Comparison of ENCODE assay signal across 2 cellular contexts in the genomic region with DNA sequence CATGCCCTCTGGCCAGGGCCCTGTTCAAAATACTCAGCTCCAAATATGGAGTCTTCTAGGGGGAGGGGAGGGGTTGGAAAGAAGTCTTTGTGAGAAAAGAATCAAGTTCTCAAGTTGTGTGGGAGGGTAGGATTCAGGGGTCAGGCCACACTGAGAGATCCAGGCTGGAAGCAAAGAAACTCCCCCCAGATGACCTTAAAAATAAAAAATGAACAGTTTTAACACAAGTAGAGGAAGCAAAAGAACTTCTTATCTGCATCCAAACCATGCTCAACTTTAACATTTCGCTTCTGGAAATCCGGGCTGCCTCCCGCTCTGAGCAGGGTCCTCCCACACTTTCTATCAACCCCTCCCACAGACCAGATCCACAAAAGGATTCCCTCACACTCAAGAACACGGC.
TF ChIP-seq lines count a peak whose summit lies in the region.

No MANE protein-coding gene starts in this region.

TF ChIP-seq in liver, 16 proteins besides CTCF, POLR2A, EP300 and RAD21:
- TF ChIP-seq HNF4G (IDR thresholded peaks at IDR 0.05) (no peak), GABPA (IDR thresholded peaks at IDR 0.05 in 1 of 2, conservative IDR thresholded peaks at IDR 0.05 in 1 of 2) (no peak), FOXA2 (IDR thresholded peaks at IDR 0.05) (no peak), SP1 (IDR thresholded peaks at IDR 0.05) (peak; percentile 16), EGR1 (IDR thresholded peaks at IDR 0.05; ENCODE audit: low read depth in 2 of 2) (no peak), MAX (IDR thresholded peaks at IDR 0.05) (no peak), TAF1 (conservative IDR thresholded peaks at IDR 0.05) (no peak), FOXA1 (IDR thresholded peaks at IDR 0.05) (no peak), NR2F2 (IDR thresholded peaks at IDR 0.05) (peak; percentile 76), YY1 (IDR thresholded peaks at IDR 0.05) (no peak), REST (IDR thresholded peaks at IDR 0.05) (no peak), RXRA (IDR thresholded peaks at IDR 0.05) (no peak), JUND (IDR thresholded peaks at IDR 0.05) (no peak), HNF4A (conservative IDR thresholded peaks at IDR 0.05) (no peak)
- TF ChIP-seq, protein P1, sequence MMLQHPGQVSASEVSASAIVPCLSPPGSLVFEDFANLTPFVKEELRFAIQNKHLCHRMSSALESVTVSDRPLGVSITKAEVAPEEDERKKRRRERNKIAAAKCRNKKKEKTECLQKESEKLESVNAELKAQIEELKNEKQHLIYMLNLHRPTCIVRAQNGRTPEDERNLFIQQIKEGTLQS (IDR thresholded peaks at IDR 0.05) = no peak
- TF ChIP-seq, protein P2, sequence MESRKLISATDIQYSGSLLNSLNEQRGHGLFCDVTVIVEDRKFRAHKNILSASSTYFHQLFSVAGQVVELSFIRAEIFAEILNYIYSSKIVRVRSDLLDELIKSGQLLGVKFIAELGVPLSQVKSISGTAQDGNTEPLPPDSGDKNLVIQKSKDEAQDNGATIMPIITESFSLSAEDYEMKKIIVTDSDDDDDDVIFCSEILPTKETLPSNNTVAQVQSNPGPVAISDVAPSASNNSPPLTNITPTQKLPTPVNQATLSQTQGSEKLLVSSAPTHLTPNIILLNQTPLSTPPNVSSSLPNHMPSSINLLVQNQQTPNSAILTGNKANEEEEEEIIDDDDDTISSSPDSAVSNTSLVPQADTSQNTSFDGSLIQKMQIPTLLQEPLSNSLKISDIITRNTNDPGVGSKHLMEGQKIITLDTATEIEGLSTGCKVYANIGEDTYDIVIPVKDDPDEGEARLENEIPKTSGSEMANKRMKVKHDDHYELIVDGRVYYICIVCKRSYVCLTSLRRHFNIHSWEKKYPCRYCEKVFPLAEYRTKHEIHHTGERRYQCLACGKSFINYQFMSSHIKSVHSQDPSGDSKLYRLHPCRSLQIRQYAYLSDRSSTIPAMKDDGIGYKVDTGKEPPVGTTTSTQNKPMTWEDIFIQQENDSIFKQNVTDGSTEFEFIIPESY (IDR thresholded peaks at IDR 0.05) = no peak

TF ChIP-seq in HepG2, 621 proteins besides CTCF, POLR2A, EP300 and RAD21:
- TF ChIP-seq FIP1L1 (IDR thresholded peaks at IDR 0.05; ENCODE audit: borderline replicate concordance, insufficient read depth, low read depth, low read length) = no peak
TF ChIP-seq in HepG2: peak in this region for 0.
